ENCODE assay signal across 17 cellular contexts in the genomic region with DNA sequence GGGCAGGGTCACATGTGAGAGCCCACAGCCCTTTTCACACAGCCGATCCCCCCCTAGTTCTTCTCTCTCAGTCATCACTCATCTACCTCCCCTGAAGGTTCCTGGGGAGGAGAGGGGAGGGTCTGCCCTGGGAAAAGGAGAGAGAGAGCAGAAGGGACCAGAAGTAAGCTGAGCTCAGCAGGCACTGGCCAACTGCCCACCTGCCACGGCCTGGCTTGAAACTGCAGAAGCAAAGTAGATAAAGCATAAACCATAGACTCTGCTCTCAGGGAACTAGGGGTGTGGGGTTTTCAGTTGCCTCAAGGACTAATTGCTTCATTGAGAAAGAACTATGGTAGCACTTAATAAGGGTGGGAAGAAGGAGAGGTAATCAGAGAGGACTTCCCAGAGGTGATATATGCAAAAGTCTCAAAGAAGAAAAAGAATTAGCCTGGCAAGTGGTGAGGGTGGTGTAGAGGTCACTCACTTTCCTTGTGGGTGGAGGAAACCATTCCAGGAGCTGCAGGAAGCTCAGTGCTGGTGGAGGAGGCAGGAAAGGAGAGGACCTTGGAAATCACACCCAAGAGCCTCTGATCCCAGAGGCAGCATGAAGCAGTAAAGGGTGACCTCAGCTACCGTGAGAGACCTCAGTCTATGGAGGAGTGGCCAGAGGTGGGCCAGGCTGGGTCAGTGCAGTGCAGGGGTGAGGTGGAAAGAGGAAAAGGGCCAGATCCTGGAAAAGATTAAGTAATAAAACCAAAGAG. TPM values are rescaled to one million over a fixed set of nuclear protein-coding genes. Genes with fewer than 3 reads are reported as not detected.
A peak's percentile ranks its signal among the peaks of the same experiment; 100 is the strongest.
DNase-seq lines count a peak whose midpoint lies in the region; ATAC-seq and TF ChIP-seq lines count a peak whose summit lies in the region.
"Had no signal": no experiment of that assay in that cellular context is flagged by ENCODE, and none has a peak within 500 bp of the region (broad histone marks: within the 10 kb centered on the region; RNA-seq: fewer than 3 reads in every experiment).

No MANE protein-coding gene starts in this region.

- intact Hi-C loops in left colon (cut with DNase I, micrococcal nuclease) (no loop called here), sciatic nerve (cut with DNase I) (no loop called here)

- peak overlapping the region; percentile 2 for H3K27ac Mint-ChIP-seq in activated CD8-positive, alpha-beta memory T cell treated with anti-CD3 and anti-CD28 coated beads, Interleukin-2, amount 10 ng/mL, durations not matched to agents 7 days and 5 days
- H3K27ac Mint-ChIP-seq: CD8-positive, alpha-beta T cell; HFFc6 had no signal

- no peak overlapping the region for H3K4me3 Mint-ChIP-seq in activated CD8-positive, alpha-beta memory T cell treated with anti-CD3 and anti-CD28 coated beads, Interleukin-2, amount 10 ng/mL, durations not matched to agents 7 days and 5 days
- H3K4me3 Mint-ChIP-seq: CD8-positive, alpha-beta T cell; HFFc6 had no signal

- no peak overlapping the region for H3K4me3 ChIP-seq in WERI-Rb-1 (ENCODE audit: low read depth, low read length)
- H3K4me3 ChIP-seq: SK-N-MC had no signal

- H3K9me3 Mint-ChIP-seq in activated CD8-positive, alpha-beta memory T cell treated with anti-CD3 and anti-CD28 coated beads, Interleukin-2, amount 10 ng/mL, durations not matched to agents 7 days and 5 days (ENCODE audit: low read depth), result no peaks in the 10 kb centered on the region
- H3K9me3 Mint-ChIP-seq: CD8-positive, alpha-beta T cell; HFFc6 had no signal

- H3K36me3 Mint-ChIP-seq in activated CD8-positive, alpha-beta memory T cell treated with anti-CD3 and anti-CD28 coated beads, Interleukin-2, amount 10 ng/mL, durations not matched to agents 7 days and 5 days, result no peaks in the 10 kb centered on the region
- H3K36me3 Mint-ChIP-seq: CD8-positive, alpha-beta T cell had no signal

- CTCF ChIA-PET in activated CD8-positive, alpha-beta memory T cell treated with anti-CD3 and anti-CD28 coated beads, Interleukin-2, amount 10 ng/mL, durations not matched to agents 7 days and 5 days (lab: Charles Lee), result interaction anchor here (0.9 to 3.3 kb wide), 3 partner anchors 13 to 17 kb away, joined by 3 to 9 read pairs (median 4); no protein-coding TSS in a partner anchor

- no peak overlapping the region for H3K27ac ChIP-seq in WERI-Rb-1
- H3K27ac ChIP-seq: 22Rv1, SK-N-MC had no signal

- H3K4me1 Mint-ChIP-seq in activated CD8-positive, alpha-beta memory T cell treated with anti-CD3 and anti-CD28 coated beads, Interleukin-2, amount 10 ng/mL, durations not matched to agents 7 days and 5 days, result peaks cover under 1% of the 10 kb centered on the region

- no peaks in the 10 kb centered on the region for H3K9me3 ChIP-seq in WERI-Rb-1 (ENCODE audit: severe bottlenecking)

- TF ChIP-seq CTCF in WERI-Rb-1 (IDR thresholded peaks at IDR 0.05; ENCODE audit: low read depth, low read length), result no peak

- no peaks in the 10 kb centered on the region for H3K36me3 ChIP-seq in WERI-Rb-1

- peaks cover 41% of the 10 kb centered on the region for H3K27me3 Mint-ChIP-seq in activated CD8-positive, alpha-beta memory T cell treated with anti-CD3 and anti-CD28 coated beads, Interleukin-2, amount 10 ng/mL, durations not matched to agents 7 days and 5 days

- DNase-seq in activated CD8-positive, alpha-beta memory T cell treated with anti-CD3 and anti-CD28 coated beads, Interleukin-2, amount 10 ng/mL, durations not matched to agents 7 days and 5 days, result no peak
- DNase-seq in activated CD8-positive, alpha-beta memory T cell treated with anti-CD3 and anti-CD28 coated beads, Interleukin-2, amount 50 U/mL, for 4 hours, result no peak
- peak; percentile 21 for DNase-seq in WERI-Rb-1
- no peak for DNase-seq in left colon
- DNase-seq in sciatic nerve (ENCODE audit: low spot score), result peak; percentile 17
- DNase-seq in NCI-H1417 (lab: John Stamatoyannopoulos, UW), result no peak
- DNase-seq: CD8-positive, alpha-beta T cell; DMS53; EL; HFFc6; NCI-H1092 treated with DMSO at 0.1 percent for 48 hours; NCI-H2081 treated with DMSO at 0.1 percent for 48 hours; SHP77 had no signal

- no peak for ATAC-seq in activated CD8-positive, alpha-beta memory T cell treated with anti-CD3 and anti-CD28 coated beads, Interleukin-2, amount 10 ng/mL, durations not matched to agents 7 days and 5 days
- ATAC-seq in left colon (peak; percentile 52), sciatic nerve (no peak), GM21360 (IDR thresholded peaks at IDR 0.05; ENCODE audit: unreplicated experiment) (no peak), HG03095 (IDR thresholded peaks at IDR 0.05; ENCODE audit: unreplicated experiment) (no peak)
- ATAC-seq: CD8-positive, alpha-beta T cell had no signal

- no peaks in the 10 kb centered on the region for H3K27me3 ChIP-seq in WERI-Rb-1 (ENCODE audit: insufficient read depth, low read depth, severe bottlenecking)

RNA-seq across cellular contexts. Expression of gene PILRA, which starts 17.2 kb away (rescaled TPM):
- total RNA-seq in activated CD8-positive, alpha-beta memory T cell treated with anti-CD3 and anti-CD28 coated beads, Interleukin-2, amount 10 ng/mL, durations not matched to agents 7 days and 5 days, result 1 to 10 TPM; 1.3 to 3.4 TPM
- total RNA-seq in left colon (1 to 10 TPM; 1.9 to 5.2 TPM), sciatic nerve (14.6 TPM)

RNA-seq across cellular contexts. Expression of gene PILRB, which starts 32.5 kb away (rescaled TPM):
- 10 to 100 TPM; 46.0 to 67.8 TPM for total RNA-seq in activated CD8-positive, alpha-beta memory T cell treated with anti-CD3 and anti-CD28 coated beads, Interleukin-2, amount 10 ng/mL, durations not matched to agents 7 days and 5 days
- 10 to 100 TPM; 36.1 to 45.0 TPM for total RNA-seq in left colon
- total RNA-seq in sciatic nerve, result 46.3 TPM

RNA-seq across cellular contexts. Expression of gene ZCWPW1, which starts 38.0 kb away (rescaled TPM):
- total RNA-seq in activated CD8-positive, alpha-beta memory T cell treated with anti-CD3 and anti-CD28 coated beads, Interleukin-2, amount 10 ng/mL, durations not matched to agents 7 days and 5 days, result 1 to 10 TPM; 2.6 to 3.3 TPM
- 1 to 10 TPM; 1.2 to 1.6 TPM for total RNA-seq in left colon
- total RNA-seq in sciatic nerve, result 8.0 TPM

RNA-seq across cellular contexts. Expression of gene MEPCE, which starts 39.2 kb away (rescaled TPM):
- 10 to 100 TPM; 42.4 to 50.2 TPM for total RNA-seq in activated CD8-positive, alpha-beta memory T cell treated with anti-CD3 and anti-CD28 coated beads, Interleukin-2, amount 10 ng/mL, durations not matched to agents 7 days and 5 days
- total RNA-seq in left colon (10 to 100 TPM; 27.4 to 30.2 TPM), sciatic nerve (37.0 TPM)

RNA-seq across cellular contexts. Expression of gene PPP1R35, which starts 45.8 kb away (rescaled TPM):
- 100 to 1,000 TPM in 1 of 2 experiments, 10 to 100 TPM in 1; 77.6 to 101 TPM for total RNA-seq in activated CD8-positive, alpha-beta memory T cell treated with anti-CD3 and anti-CD28 coated beads, Interleukin-2, amount 10 ng/mL, durations not matched to agents 7 days and 5 days
- total RNA-seq in left colon, result 10 to 100 TPM; 32.6 to 35.3 TPM
- 25.3 TPM for total RNA-seq in sciatic nerve

Comparison
In these comparisons a context has a peak if more than half of its experiments do, and no peak if none do; other contexts are left out.
1. DNase-seq: peak in WERI-Rb-1 (single experiment) and sciatic nerve (single experiment); none in activated CD8-positive, alpha-beta memory T cell treated with anti-CD3 and anti-CD28 coated beads, Interleukin-2, amount 10 ng/mL, durations not matched to agents 7 days and 5 days (single experiment), activated CD8-positive, alpha-beta memory T cell treated with anti-CD3 and anti-CD28 coated beads, Interleukin-2, amount 50 U/mL, for 4 hours (single experiment), left colon (0 of 2) and NCI-H1417 (0 of 3).